26 cellular contexts compared by ENCODE assay signal in the genomic region with DNA sequence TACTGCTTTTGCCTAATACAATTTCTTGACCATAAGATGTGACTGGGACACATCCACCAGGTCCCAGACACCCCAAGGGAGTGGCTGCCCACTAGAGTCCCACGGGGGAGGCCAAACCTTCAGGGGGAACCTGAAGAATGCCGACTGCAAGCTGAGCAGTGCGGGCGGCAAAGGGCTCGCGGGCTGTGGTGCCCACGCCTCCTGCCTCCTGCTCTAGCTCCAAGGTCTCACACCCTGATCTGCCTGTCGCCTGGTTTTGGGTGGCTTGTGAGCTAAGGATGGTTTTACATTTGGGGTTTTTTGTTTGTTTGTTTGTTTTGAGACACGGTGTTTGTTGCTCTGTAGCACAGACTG.
DNase-seq lines count a peak whose midpoint lies in the region; TF ChIP-seq lines count a peak whose summit lies in the region.
"Had no signal": no experiment of that assay in that cellular context is flagged by ENCODE, and none has a peak within 500 bp of the region (broad histone marks: within the 10 kb centered on the region; RNA-seq: fewer than 3 reads in every experiment).

No MANE protein-coding gene starts in this region.

- no peaks in the 10 kb centered on the region for H3K27me3 ChIP-seq in H7 (ENCODE audit: control insufficient read depth, insufficient read depth, low read length)
- H3K27me3 ChIP-seq in endodermal cell (ENCODE audit: control insufficient read depth, insufficient read depth, low read length, poor library complexity, severe bottlenecking) = no peaks in the 10 kb centered on the region
- H3K27me3 ChIP-seq in dorsolateral prefrontal cortex = no peaks in the 10 kb centered on the region
- H3K27me3 ChIP-seq in tibial nerve = no peaks in the 10 kb centered on the region
- H3K27me3 ChIP-seq: BE2C, BLaER1 had no signal

- peak; percentile 40 for DNase-seq in H7
- DNase-seq in endodermal cell = peak; percentile 36
- DNase-seq in posterior vena cava (ENCODE audit: low spot score) = peak; percentile 41
- no peak for DNase-seq in dorsolateral prefrontal cortex
- DNase-seq in NCI-H526 treated with DMSO at 0.1 percent for 48 hours (lab: John Stamatoyannopoulos, UW) = no peak
- DNase-seq in stimulated activated naive CD4-positive, alpha-beta T cell treated with Interleukin-2 at 50 U/mL for 16 hours (lab: John Stamatoyannopoulos, UW) = no peak
- DNase-seq in tibial nerve (ENCODE audit: low spot score in 2 of 2) = no peak
- DNase-seq: 8988T; ACHN; BE2C; C1 segment of cervical spinal cord; CD4-positive, alpha-beta memory T cell; CD4-positive, CD25-positive, alpha-beta regulatory T cell; CD8-positive, alpha-beta memory T cell; COR-L47; DMS 273 treated with DMSO at 0.1 percent for 48 hours; DMS153; DMS53; DMS79; DND-41; EL; GDM1 had no signal

- POLR2A ChIA-PET in HEK293 (lab: Yijun Ruan, JAX) = interaction anchor here (0.5 kb wide), 1 partner anchor 192 kb away, joined by 6 read pairs; no protein-coding TSS in a partner anchor

- H3K9ac ChIP-seq in endodermal cell (ENCODE audit: extremely low read depth, low read length, poor library complexity, severe bottlenecking) = no peak overlapping the region
- H3K9ac ChIP-seq: BLaER1 had no signal

- no peaks in the 10 kb centered on the region for H3K27me3 Mint-ChIP-seq in endodermal cell (ENCODE audit: insufficient read depth)
- H3K27me3 Mint-ChIP-seq: CD4-positive, alpha-beta memory T cell; CD4-positive, CD25-positive, alpha-beta regulatory T cell had no signal

- no peak overlapping the region for H3K4me3 Mint-ChIP-seq in endodermal cell
- H3K4me3 Mint-ChIP-seq: CD14-positive monocyte; CD4-positive, alpha-beta memory T cell; CD4-positive, CD25-positive, alpha-beta regulatory T cell; CD8-positive, alpha-beta memory T cell had no signal

- H3K36me3 ChIP-seq in H7 (replicated peaks; ENCODE audit: control insufficient read depth, insufficient read depth, low read length) (no peaks in the 10 kb centered on the region), HEK293 (ENCODE audit: control insufficient read depth in 2 of 2, insufficient read depth in 1 of 2, low read length in 2 of 2) (peaks cover 0 to 20% of the 10 kb centered on the region in 2 experiments; a peak in 2 of 3 replicates), endodermal cell (ENCODE audit: control insufficient read depth, insufficient read depth, low read length) (peaks cover 10% of the 10 kb centered on the region), tibial nerve (peaks cover 0 to 66% (median 0%) of the 10 kb centered on the region in 3 donors)
- H3K36me3 ChIP-seq: BLaER1 had no signal

- no peak overlapping the region for H3K27ac Mint-ChIP-seq in endodermal cell
- H3K27ac Mint-ChIP-seq: CD14-positive monocyte; CD8-positive, alpha-beta memory T cell had no signal

- 87 to 100% methylated on average over 3 to 9 of the region's 9 CpGs for WGBS in endodermal cell (ENCODE audit: insufficient coverage in 1 of 2, insufficient read length in 1 of 2), 2 experiments
- 88 to 93% methylated on average over 9 of the region's 9 CpGs for WGBS in tibial nerve, 2 donors

- H3K4me1 ChIP-seq in HEK293 (ENCODE audit: control insufficient read depth, insufficient read depth, low read length) (no peaks in the 10 kb centered on the region), endodermal cell (ENCODE audit: control insufficient read depth, insufficient read depth, low read length) (no peaks in the 10 kb centered on the region), tibial nerve (no peaks in the 10 kb centered on the region)

- H3K4me1 Mint-ChIP-seq in endodermal cell = peaks cover 1% of the 10 kb centered on the region
- H3K4me1 Mint-ChIP-seq: CD14-positive monocyte; CD4-positive, CD25-positive, alpha-beta regulatory T cell; CD8-positive, alpha-beta memory T cell had no signal

- peaks cover 48% of the 10 kb centered on the region for H3K36me3 Mint-ChIP-seq in endodermal cell (ENCODE audit: low read depth)
- H3K36me3 Mint-ChIP-seq: CD4-positive, alpha-beta memory T cell had no signal

- TF ChIP-seq CTCF in HEK293 (tag by site-specific recombination; IDR thresholded peaks at IDR 0.05) (no peak), endodermal cell (conservative IDR thresholded peaks at IDR 0.05) (no peak), dorsolateral prefrontal cortex (IDR thresholded peaks at IDR 0.05 in 54 of 56, conservative IDR thresholded peaks at IDR 0.05 in 2 of 56; ENCODE audit: low read depth in 1 of 56, partially characterized antibody in 56 of 56) (no peak), tibial nerve (IDR thresholded peaks at IDR 0.05) (no peak)

- CTCF ChIA-PET in HEK293 (lab: Yijun Ruan, JAX) = interaction anchor here (1.4 kb wide), 1 partner anchor 85 kb away, joined by 4 read pairs; no protein-coding TSS in a partner anchor

- no peaks in the 10 kb centered on the region for H3K9me3 Mint-ChIP-seq in endodermal cell
- H3K9me3 Mint-ChIP-seq: CD4-positive, CD25-positive, alpha-beta regulatory T cell; CD8-positive, alpha-beta memory T cell had no signal

- no peaks in the 10 kb centered on the region for H3K9me3 ChIP-seq in HEK293 (ENCODE audit: control insufficient read depth, insufficient read depth, low read depth, low read length)
- no peaks in the 10 kb centered on the region for H3K9me3 ChIP-seq in endodermal cell (ENCODE audit: control insufficient read depth, low read length)
- H3K9me3 ChIP-seq in tibial nerve = no peaks in the 10 kb centered on the region
- H3K9me3 ChIP-seq: BE2C, BLaER1 had no signal

- no peak for TF ChIP-seq POLR2A in tibial nerve (IDR thresholded peaks at IDR 0.05)

- no peak for TF ChIP-seq EP300 in tibial nerve (IDR thresholded peaks at IDR 0.05)

- H3K27ac ChIP-seq in HEK293 (ENCODE audit: extremely low read depth, low read depth, low read length) (no peak overlapping the region), endodermal cell (ENCODE audit: low read depth, low read length) (no peak overlapping the region), dorsolateral prefrontal cortex (no peak overlapping the region), tibial nerve (no peak overlapping the region)
- H3K27ac ChIP-seq: BLaER1 had no signal

- no peak overlapping the region for H3K4me3 ChIP-seq in H7 (ENCODE audit: insufficient read depth, low read depth, low read length)
- H3K4me3 ChIP-seq in HEK293 (ENCODE audit: low read depth, low read length) = no peak overlapping the region
- no peak overlapping the region for H3K4me3 ChIP-seq in endodermal cell (ENCODE audit: low read length)
- H3K4me3 ChIP-seq in dorsolateral prefrontal cortex = no peak overlapping the region
- no peak overlapping the region for H3K4me3 ChIP-seq in tibial nerve
- H3K4me3 ChIP-seq: BLaER1, GM12878 had no signal

- intact Hi-C loops in posterior vena cava (cut with DNase I) (loop anchor here (5.0 kb wide), 1 partner anchor 83 kb away; no protein-coding TSS in a partner anchor), dorsolateral prefrontal cortex (cut with DNase I) (loop anchor here in 1 of 2 donors (5.0 kb wide), 1 partner anchor 288 kb away; no protein-coding TSS in a partner anchor)

TF ChIP-seq in HEK293, 187 proteins besides CTCF, POLR2A, EP300 and RAD21:
- TF ChIP-seq, protein P1, sequence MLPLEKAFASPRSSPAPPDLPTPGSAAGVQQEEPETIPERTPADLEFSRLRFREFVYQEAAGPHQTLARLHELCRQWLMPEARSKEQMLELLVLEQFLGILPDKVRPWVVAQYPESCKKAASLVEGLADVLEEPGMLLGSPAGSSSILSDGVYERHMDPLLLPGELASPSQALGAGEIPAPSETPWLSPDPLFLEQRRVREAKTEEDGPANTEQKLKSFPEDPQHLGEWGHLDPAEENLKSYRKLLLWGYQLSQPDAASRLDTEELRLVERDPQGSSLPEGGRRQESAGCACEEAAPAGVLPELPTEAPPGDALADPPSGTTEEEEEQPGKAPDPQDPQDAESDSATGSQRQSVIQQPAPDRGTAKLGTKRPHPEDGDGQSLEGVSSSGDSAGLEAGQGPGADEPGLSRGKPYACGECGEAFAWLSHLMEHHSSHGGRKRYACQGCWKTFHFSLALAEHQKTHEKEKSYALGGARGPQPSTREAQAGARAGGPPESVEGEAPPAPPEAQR (tag by site-specific recombination; IDR thresholded peaks at IDR 0.05) = no peak
- TF ChIP-seq EGR2 (tag by site-specific recombination; IDR thresholded peaks at IDR 0.05; ENCODE audit: low read depth) = peak; percentile 47; the same call in 1 of the 2 replicates

Comparison
In these comparisons a context has a peak if more than half of its experiments do, and no peak if none do; other contexts are left out.
1. DNase-seq: peak in H7 (single experiment), endodermal cell (single experiment) and posterior vena cava (single experiment); none in dorsolateral prefrontal cortex (0 of 10), NCI-H526 treated with DMSO at 0.1 percent for 48 hours (single experiment), stimulated activated naive CD4-positive, alpha-beta T cell treated with Interleukin-2 at 50 U/mL for 16 hours (single experiment) and tibial nerve (0 of 2).